In genomic region chr5:60670764-60671163, GRCh38 we compare ENCODE assay signal across 1 cellular context.
TF ChIP-seq lines count a peak whose summit lies in the region.

No MANE protein-coding gene starts in this region.

TF ChIP-seq in GM23338, 12 proteins besides CTCF, POLR2A, EP300 and RAD21 (continued from another document):
- TF ChIP-seq ZNF462 (CRISPR knock-in tag; IDR thresholded peaks at IDR 0.05) = no peak
- no peak for TF ChIP-seq CREB1 (CRISPR knock-in tag; IDR thresholded peaks at IDR 0.05; ENCODE audit: low read depth)
- TF ChIP-seq ZNF331 (CRISPR knock-in tag; IDR thresholded peaks at IDR 0.05; ENCODE audit: low read depth) = no peak
- no peak for TF ChIP-seq EZH2 (IDR thresholded peaks at IDR 0.05; ENCODE audit: low read depth, unreplicated experiment)
- no peak for TF ChIP-seq STAT1 (IDR thresholded peaks at IDR 0.05; ENCODE audit: unreplicated experiment)
- no peak for TF ChIP-seq POLR2AphosphoS5 (IDR thresholded peaks at IDR 0.05; ENCODE audit: low read depth)
